In genomic region chr12:122064034-122064777, GRCh38 we compare ENCODE assay signal across 1 cellular context.
TF ChIP-seq lines count a peak whose summit lies in the region.

No MANE protein-coding gene starts in this region.

TF ChIP-seq in K562, 482 proteins besides CTCF, POLR2A, EP300 and RAD21 (continued from another document and continues in another):
- TF ChIP-seq CTCFL (IDR thresholded peaks at IDR 0.05; ENCODE audit: borderline replicate concordance, insufficient read depth, low read depth, low read length, poor library complexity, severe bottlenecking): peak; percentile 98
- TF ChIP-seq FOSL1 (tag; conservative IDR thresholded peaks at IDR 0.05): no peak
- TF ChIP-seq GTF2F1 (IDR thresholded peaks at IDR 0.05; ENCODE audit: low read depth, low read length): no peak
- TF ChIP-seq TGIF2 (CRISPR knock-in tag; IDR thresholded peaks at IDR 0.05): no peak
- peak; percentile 95 for TF ChIP-seq ZNF589 (CRISPR knock-in tag; IDR thresholded peaks at IDR 0.05; ENCODE audit: low read depth)
- TF ChIP-seq HOXB6 (CRISPR knock-in tag; IDR thresholded peaks at IDR 0.05; ENCODE audit: borderline replicate concordance): no peak
- TF ChIP-seq ZNF174 (CRISPR knock-in tag; IDR thresholded peaks at IDR 0.05): no peak
- TF ChIP-seq HDAC1 (IDR thresholded peaks at IDR 0.05): peak in 1 of 2 experiments; percentile 67; a peak in 2 of 4 replicates
- TF ChIP-seq PHTF2 (CRISPR knock-in tag; IDR thresholded peaks at IDR 0.05): no peak
- TF ChIP-seq MAFK (IDR thresholded peaks at IDR 0.05; ENCODE audit: low read length): no peak
- no peak for TF ChIP-seq ZNF121 (CRISPR knock-in tag; conservative IDR thresholded peaks at IDR 0.05)
- TF ChIP-seq ZHX1 (conservative IDR thresholded peaks at IDR 0.05; ENCODE audit: low read length): 0 out of 2 replicates have a peak, but pooled peaks have one; percentile 59
- TF ChIP-seq, protein P1, sequence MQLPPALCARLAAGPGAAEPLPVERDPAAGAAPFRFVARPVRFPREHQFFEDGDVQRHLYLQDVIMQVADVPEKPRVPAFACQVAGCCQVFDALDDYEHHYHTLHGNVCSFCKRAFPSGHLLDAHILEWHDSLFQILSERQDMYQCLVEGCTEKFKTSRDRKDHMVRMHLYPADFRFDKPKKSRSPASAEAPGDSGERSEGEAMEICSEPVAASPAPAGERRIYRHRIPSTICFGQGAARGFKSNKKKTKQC (CRISPR knock-in tag; IDR thresholded peaks at IDR 0.05): peak; percentile 56; the same call in 1 of the 2 replicates
- no peak for TF ChIP-seq MITF (IDR thresholded peaks at IDR 0.05)
- TF ChIP-seq ZNF445 (CRISPR knock-in tag; IDR thresholded peaks at IDR 0.05; ENCODE audit: low read depth): peak; percentile 65; the same call in 1 of the 2 replicates
- peak; percentile 16 to 90; a peak in 2 of 4 replicates for TF ChIP-seq SRF (CRISPR knock-in tag; IDR thresholded peaks at IDR 0.05)
- TF ChIP-seq STAT5B (CRISPR knock-in tag; IDR thresholded peaks at IDR 0.05): no peak
- 0 out of 2 replicates have a peak, but pooled peaks have one; percentile 60 for TF ChIP-seq MXI1 (IDR thresholded peaks at IDR 0.05; ENCODE audit: low read depth, low read length)
- TF ChIP-seq CGGBP1 (CRISPR knock-in tag; IDR thresholded peaks at IDR 0.05): peak; percentile 84
- peak; percentile 37; the same call in 1 of the 2 replicates for TF ChIP-seq NBN (IDR thresholded peaks at IDR 0.05; ENCODE audit: low read depth)
- TF ChIP-seq ZFP1 (CRISPR knock-in tag; IDR thresholded peaks at IDR 0.05): no peak
- no peak for TF ChIP-seq PHB2 (IDR thresholded peaks at IDR 0.05; ENCODE audit: low read depth)
- 0 out of 2 replicates have a peak, but pooled peaks have one; percentile 59 for TF ChIP-seq ZNF561 (CRISPR knock-in tag; conservative IDR thresholded peaks at IDR 0.05)
- peak; percentile 59; the same call in 1 of the 2 replicates for TF ChIP-seq RBFOX2 (IDR thresholded peaks at IDR 0.05; ENCODE audit: low read depth, low read length)
- TF ChIP-seq CEBPB (tag; IDR thresholded peaks at IDR 0.05): peak; percentile 81
- TF ChIP-seq FOXP4 (CRISPR knock-in tag; IDR thresholded peaks at IDR 0.05; ENCODE audit: borderline replicate concordance): no peak
- TF ChIP-seq, protein P2, sequence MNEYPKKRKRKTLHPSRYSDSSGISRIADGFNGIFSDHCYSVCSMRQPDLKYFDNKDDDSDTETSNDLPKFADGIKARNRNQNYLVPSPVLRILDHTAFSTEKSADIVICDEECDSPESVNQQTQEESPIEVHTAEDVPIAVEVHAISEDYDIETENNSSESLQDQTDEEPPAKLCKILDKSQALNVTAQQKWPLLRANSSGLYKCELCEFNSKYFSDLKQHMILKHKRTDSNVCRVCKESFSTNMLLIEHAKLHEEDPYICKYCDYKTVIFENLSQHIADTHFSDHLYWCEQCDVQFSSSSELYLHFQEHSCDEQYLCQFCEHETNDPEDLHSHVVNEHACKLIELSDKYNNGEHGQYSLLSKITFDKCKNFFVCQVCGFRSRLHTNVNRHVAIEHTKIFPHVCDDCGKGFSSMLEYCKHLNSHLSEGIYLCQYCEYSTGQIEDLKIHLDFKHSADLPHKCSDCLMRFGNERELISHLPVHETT (CRISPR knock-in tag; conservative IDR thresholded peaks at IDR 0.05 in 1 of 2, IDR thresholded peaks at IDR 0.05 in 1 of 2): peak in 1 of 2 experiments; percentile 94; a peak in 2 of 4 replicates
- TF ChIP-seq, protein P3, sequence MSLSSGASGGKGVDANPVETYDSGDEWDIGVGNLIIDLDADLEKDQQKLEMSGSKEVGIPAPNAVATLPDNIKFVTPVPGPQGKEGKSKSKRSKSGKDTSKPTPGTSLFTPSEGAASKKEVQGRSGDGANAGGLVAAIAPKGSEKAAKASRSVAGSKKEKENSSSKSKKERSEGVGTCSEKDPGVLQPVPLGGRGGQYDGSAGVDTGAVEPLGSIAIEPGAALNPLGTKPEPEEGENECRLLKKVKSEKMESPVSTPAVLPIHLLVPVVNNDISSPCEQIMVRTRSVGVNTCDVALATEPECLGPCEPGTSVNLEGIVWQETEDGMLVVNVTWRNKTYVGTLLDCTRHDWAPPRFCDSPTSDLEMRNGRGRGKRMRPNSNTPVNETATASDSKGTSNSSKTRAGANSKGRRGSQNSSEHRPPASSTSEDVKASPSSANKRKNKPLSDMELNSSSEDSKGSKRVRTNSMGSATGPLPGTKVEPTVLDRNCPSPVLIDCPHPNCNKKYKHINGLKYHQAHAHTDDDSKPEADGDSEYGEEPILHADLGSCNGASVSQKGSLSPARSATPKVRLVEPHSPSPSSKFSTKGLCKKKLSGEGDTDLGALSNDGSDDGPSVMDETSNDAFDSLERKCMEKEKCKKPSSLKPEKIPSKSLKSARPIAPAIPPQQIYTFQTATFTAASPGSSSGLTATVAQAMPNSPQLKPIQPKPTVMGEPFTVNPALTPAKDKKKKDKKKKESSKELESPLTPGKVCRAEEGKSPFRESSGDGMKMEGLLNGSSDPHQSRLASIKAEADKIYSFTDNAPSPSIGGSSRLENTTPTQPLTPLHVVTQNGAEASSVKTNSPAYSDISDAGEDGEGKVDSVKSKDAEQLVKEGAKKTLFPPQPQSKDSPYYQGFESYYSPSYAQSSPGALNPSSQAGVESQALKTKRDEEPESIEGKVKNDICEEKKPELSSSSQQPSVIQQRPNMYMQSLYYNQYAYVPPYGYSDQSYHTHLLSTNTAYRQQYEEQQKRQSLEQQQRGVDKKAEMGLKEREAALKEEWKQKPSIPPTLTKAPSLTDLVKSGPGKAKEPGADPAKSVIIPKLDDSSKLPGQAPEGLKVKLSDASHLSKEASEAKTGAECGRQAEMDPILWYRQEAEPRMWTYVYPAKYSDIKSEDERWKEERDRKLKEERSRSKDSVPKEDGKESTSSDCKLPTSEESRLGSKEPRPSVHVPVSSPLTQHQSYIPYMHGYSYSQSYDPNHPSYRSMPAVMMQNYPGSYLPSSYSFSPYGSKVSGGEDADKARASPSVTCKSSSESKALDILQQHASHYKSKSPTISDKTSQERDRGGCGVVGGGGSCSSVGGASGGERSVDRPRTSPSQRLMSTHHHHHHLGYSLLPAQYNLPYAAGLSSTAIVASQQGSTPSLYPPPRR (CRISPR knock-in tag; IDR thresholded peaks at IDR 0.05; ENCODE audit: borderline replicate concordance): peak; percentile 11; the same call in 1 of the 2 replicates
- no peak; the same call in 1 of the 2 replicates for TF ChIP-seq ELF2 (CRISPR knock-in tag; IDR thresholded peaks at IDR 0.05)
- TF ChIP-seq MTA3 (IDR thresholded peaks at IDR 0.05; ENCODE audit: borderline replicate concordance): peak; percentile 66
- 0 out of 2 replicates have a peak, but pooled peaks have one; percentile 16 for TF ChIP-seq ZNF143 (CRISPR knock-in tag; IDR thresholded peaks at IDR 0.05)
- peak; percentile 96 for TF ChIP-seq DMBX1 (CRISPR knock-in tag; IDR thresholded peaks at IDR 0.05; ENCODE audit: borderline replicate concordance)
- no peak; the same call in 1 of the 2 replicates for TF ChIP-seq PML (IDR thresholded peaks at IDR 0.05; ENCODE audit: low read length)
- TF ChIP-seq, protein P4, sequence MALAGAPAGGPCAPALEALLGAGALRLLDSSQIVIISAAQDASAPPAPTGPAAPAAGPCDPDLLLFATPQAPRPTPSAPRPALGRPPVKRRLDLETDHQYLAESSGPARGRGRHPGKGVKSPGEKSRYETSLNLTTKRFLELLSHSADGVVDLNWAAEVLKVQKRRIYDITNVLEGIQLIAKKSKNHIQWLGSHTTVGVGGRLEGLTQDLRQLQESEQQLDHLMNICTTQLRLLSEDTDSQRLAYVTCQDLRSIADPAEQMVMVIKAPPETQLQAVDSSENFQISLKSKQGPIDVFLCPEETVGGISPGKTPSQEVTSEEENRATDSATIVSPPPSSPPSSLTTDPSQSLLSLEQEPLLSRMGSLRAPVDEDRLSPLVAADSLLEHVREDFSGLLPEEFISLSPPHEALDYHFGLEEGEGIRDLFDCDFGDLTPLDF (CRISPR knock-in tag; IDR thresholded peaks at IDR 0.05): peak; percentile 48; the same call in 1 of the 2 replicates
- no peak for TF ChIP-seq KLF16 (IDR thresholded peaks at IDR 0.05)
- 0 out of 2 replicates have a peak, but pooled peaks have one; percentile 26 for TF ChIP-seq XRCC5 (IDR thresholded peaks at IDR 0.05; ENCODE audit: low read depth, low read length)
- TF ChIP-seq FOS (IDR thresholded peaks at IDR 0.05; ENCODE audit: extremely low read depth, insufficient read length): peak; percentile 94
